ENCODE assay signal across 10 cellular contexts in the genomic region with DNA sequence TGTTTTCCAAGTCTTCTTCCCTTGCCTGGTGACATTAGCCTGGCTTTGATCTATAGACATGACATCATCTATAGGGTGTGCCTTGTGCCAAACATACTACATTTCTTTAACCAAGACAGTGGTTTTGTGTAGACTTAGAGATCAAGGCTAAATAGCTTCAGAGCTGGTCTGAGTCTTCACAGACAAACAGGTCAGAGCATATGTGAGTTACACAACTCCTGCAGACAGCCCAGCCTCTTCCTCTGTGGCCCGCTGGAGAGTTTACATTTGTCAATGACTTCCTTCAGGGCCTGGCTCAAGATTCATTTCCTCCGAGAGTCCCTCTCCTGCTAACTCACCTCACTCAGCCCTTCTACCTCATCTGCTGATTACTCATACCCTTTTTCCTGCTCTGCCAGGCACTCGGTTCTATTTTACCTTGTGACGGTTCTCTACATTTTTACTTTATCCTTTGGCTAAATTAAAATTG.
DNase-seq lines count a peak whose midpoint lies in the region; ATAC-seq and TF ChIP-seq lines count a peak whose summit lies in the region.
"Had no signal": no experiment of that assay in that cellular context is flagged by ENCODE, and none has a peak within 500 bp of the region (broad histone marks: within the 10 kb centered on the region; RNA-seq: fewer than 3 reads in every experiment).

No MANE protein-coding gene starts in this region.

- in situ Hi-C loops in SK-MEL-5 (cut with HindIII; ENCODE audit: low pct_unique_long_range_greater_than_20kb, low sequenced_read_pairs) = no loop called here

- DNase-seq in activated T-cell treated with anti-CD3 and anti-CD28 coated beads for 1 hour (ENCODE audit: low read depth) = peak; percentile 1
- DNase-seq in activated T-cell treated with anti-CD3 and anti-CD28 coated beads, Interleukin-2, amount 50 U/mL, for 1 hour = no peak
- DNase-seq in SK-MEL-5 (ENCODE audit: low read depth, low spot score) = peak; percentile 68
- no peak for DNase-seq in foreskin melanocyte
- no peak for DNase-seq in testis
- DNase-seq: psoas muscle had no signal

- H3K4me1 ChIP-seq in esophagus (ENCODE audit: control insufficient read depth in 2 of 2, insufficient read depth in 2 of 2, low read length in 1 of 2) = peaks cover 0 to 4% of the 10 kb centered on the region in 2 donors
- peaks cover 6% of the 10 kb centered on the region for H3K4me1 ChIP-seq in testis

- ATAC-seq in HG03520 (IDR thresholded peaks at IDR 0.05; ENCODE audit: unreplicated experiment) = no peak

- TF ChIP-seq POLR2A in testis (IDR thresholded peaks at IDR 0.05) = no peak

- H3K27me3 Mint-ChIP-seq in nephron (ENCODE audit: low read depth) = no peaks in the 10 kb centered on the region

- H3K27ac Mint-ChIP-seq in nephron = peak overlapping the region; percentile 90 to 97 (median 91)

- intact Hi-C loops in testis (cut with DNase I; ENCODE audit: low total_unique reads) = no loop called here

- H3K4me3 Mint-ChIP-seq in nephron = peak overlapping the region in 1 of 3 experiments; percentile 13

- H3K4me3 ChIP-seq in esophagus (ENCODE audit: low read depth in 1 of 2, low read length in 2 of 2) = no peak overlapping the region
- H3K4me3 ChIP-seq in testis = no peak overlapping the region
- H3K4me3 ChIP-seq: psoas muscle had no signal

- H3K36me3 Mint-ChIP-seq in nephron (ENCODE audit: low read depth) = peaks cover 3% of the 10 kb centered on the region

- H3K4me1 Mint-ChIP-seq in nephron = peaks cover 40% of the 10 kb centered on the region

- H3K36me3 ChIP-seq in esophagus (ENCODE audit: control insufficient read depth in 2 of 2, insufficient read depth in 2 of 2, low read length in 1 of 2) = no peaks in the 10 kb centered on the region
- no peaks in the 10 kb centered on the region for H3K36me3 ChIP-seq in testis (ENCODE audit: low read depth, missing control alignments)

- H3K9me3 ChIP-seq in esophagus (ENCODE audit: control insufficient read depth in 2 of 2, insufficient read depth in 1 of 2, low read depth in 1 of 2, low read length in 1 of 2) (no peaks in the 10 kb centered on the region), testis (no peaks in the 10 kb centered on the region)
- H3K9me3 ChIP-seq: psoas muscle had no signal

- H3K27me3 ChIP-seq in esophagus (ENCODE audit: control insufficient read depth in 1 of 2, insufficient read depth in 2 of 2, low read length in 2 of 2) = no peaks in the 10 kb centered on the region
- H3K27me3 ChIP-seq in testis = no peaks in the 10 kb centered on the region

- peaks cover 7% of the 10 kb centered on the region for H3K9me3 Mint-ChIP-seq in nephron

- 17 to 32% methylated on average over 4 of the region's 4 CpGs for WGBS in esophagus, 2 donors
- WGBS in testis, 2 donors = 56 to 68% methylated on average over 4 of the region's 4 CpGs

- TF ChIP-seq CTCF in nephron (IDR thresholded peaks at IDR 0.05; ENCODE audit: unreplicated experiment in 3 of 3) = no peak
- no peak for TF ChIP-seq CTCF in testis (IDR thresholded peaks at IDR 0.05)

- H3K27ac ChIP-seq in esophagus (ENCODE audit: low read depth in 2 of 2, low read length in 1 of 2) (peak overlapping the region; percentile 46 to 47), testis (no peak overlapping the region)
- H3K27ac ChIP-seq: psoas muscle, VCaP had no signal

Comparison
In these comparisons a context has a peak if more than half of its experiments do, and no peak if none do; other contexts are left out.
1. DNase-seq: peak in activated T-cell treated with anti-CD3 and anti-CD28 coated beads for 1 hour (single experiment) and SK-MEL-5 (single experiment); none in activated T-cell treated with anti-CD3 and anti-CD28 coated beads, Interleukin-2, amount 50 U/mL, for 1 hour (single experiment), foreskin melanocyte (single experiment) and testis (single experiment).
2. H3K27ac ChIP-seq: peak in esophagus (2 of 2); none in testis (0 of 2).